21 cellular contexts compared by ENCODE assay signal in genomic region chr4:53932784-53933183, GRCh38.
DNase-seq lines count a peak whose midpoint lies in the region; ATAC-seq and TF ChIP-seq lines count a peak whose summit lies in the region.
"Had no signal": no experiment of that assay in that cellular context is flagged by ENCODE, and none has a peak within 500 bp of the region (broad histone marks: within the 10 kb centered on the region; RNA-seq: fewer than 3 reads in every experiment).

No MANE protein-coding gene starts in this region.

- no peaks in the 10 kb centered on the region for H3K36me3 Mint-ChIP-seq in activated CD8-positive, alpha-beta memory T cell treated with anti-CD3 and anti-CD28 coated beads, Interleukin-2, amount 10 ng/mL, durations not matched to agents 7 days and 5 days

- DNase-seq in AG04449 (ENCODE audit: low read depth, low spot score) (peak; percentile 99), HFF-Myc (ENCODE audit: extremely low read depth, low read depth) (peak; percentile 74), astrocyte of the spinal cord (ENCODE audit: low read depth, low spot score) (peak; percentile 97), fibroblast of the aortic adventitia (ENCODE audit: low read depth) (peak; percentile 100), NCI-H82 treated with DMSO at 0.1 percent for 48 hours (lab: John Stamatoyannopoulos, UW; ENCODE audit: unreplicated experiment) (no peak), iPS-NIHi11 (ENCODE audit: low spot score) (no peak), left colon (no peak)
- DNase-seq in activated CD8-positive, alpha-beta memory T cell treated with anti-CD3 and anti-CD28 coated beads, Interleukin-2, amount 10 ng/mL, durations not matched to agents 7 days and 5 days: no peak
- DNase-seq: ACHN; activated CD4-positive, alpha-beta T cell treated with anti-CD3 and anti-CD28 coated beads, Interleukin-2, amount 50 U/mL, for 1 hour; activated T-cell treated with anti-CD3 and anti-CD28 coated beads, Interleukin-2, amount 50 U/mL, for 24 hours; erythroblast; hypothalamus; MM.1S; NCI-H2081; NCI-H524; stimulated activated CD4-positive, alpha-beta T cell treated with anti-CD3 and anti-CD28 coated beads, Interleukin-12 subunit alpha, Interleukin-12 subunit beta, amount 100 ng/mL, for 4 hours had no signal

- intact Hi-C loops in left colon (cut with DNase I, micrococcal nuclease): no loop called here

- no peak overlapping the region for H3K27ac Mint-ChIP-seq in activated CD8-positive, alpha-beta memory T cell treated with anti-CD3 and anti-CD28 coated beads, Interleukin-2, amount 10 ng/mL, durations not matched to agents 7 days and 5 days
- H3K27ac Mint-ChIP-seq: activated naive CD8-positive, alpha-beta T cell; activated T-cell treated with anti-CD3 and anti-CD28 coated beads, Interleukin-2, amount 50 U/mL, for 24 hours; stimulated activated naive CD8-positive, alpha-beta T cell treated with anti-CD3 and anti-CD28 coated beads, Interleukin-15, Interleukin-2, amounts not matched to agents 100 ng/mL and 50 ng/mL, for 24 hours had no signal

- H3K4me3 ChIP-seq in AG04449 (ENCODE audit: low read depth, low read length) (no peak overlapping the region), HFF-Myc (replicated peaks; ENCODE audit: low read depth, low read length) (no peak overlapping the region), astrocyte of the spinal cord (ENCODE audit: low read depth, low read length) (no peak overlapping the region), fibroblast of the aortic adventitia (ENCODE audit: low read depth, low read length) (no peak overlapping the region)
- H3K4me3 ChIP-seq: SK-N-MC had no signal

- in situ Hi-C loops in astrocyte of the spinal cord (cut with HindIII; ENCODE audit: low sequenced_read_pairs): no loop called here

- CTCF ChIA-PET in AG04449 (lab: Yijun Ruan, JAX): interaction anchor here (0.8 to 8.9 kb wide), 11 partner anchors 10 to 917 kb away, joined by 3 to 121 read pairs (median 31); no protein-coding TSS in a partner anchor
- CTCF ChIA-PET in activated CD8-positive, alpha-beta memory T cell treated with anti-CD3 and anti-CD28 coated beads, Interleukin-2, amount 10 ng/mL, durations not matched to agents 7 days and 5 days (lab: Charles Lee): interaction anchor here (5.8 kb wide), 1 partner anchor 301 kb away, joined by 68 read pairs; no protein-coding TSS in a partner anchor

- no peaks in the 10 kb centered on the region for H3K4me1 Mint-ChIP-seq in activated CD8-positive, alpha-beta memory T cell treated with anti-CD3 and anti-CD28 coated beads, Interleukin-2, amount 10 ng/mL, durations not matched to agents 7 days and 5 days

- peaks cover 5% of the 10 kb centered on the region for H3K27me3 Mint-ChIP-seq in activated CD8-positive, alpha-beta memory T cell treated with anti-CD3 and anti-CD28 coated beads, Interleukin-2, amount 10 ng/mL, durations not matched to agents 7 days and 5 days
- H3K27me3 Mint-ChIP-seq: activated T-cell treated with anti-CD3 and anti-CD28 coated beads, Interleukin-2, amount 50 U/mL, for 24 hours had no signal

- H3K9me3 Mint-ChIP-seq in activated CD8-positive, alpha-beta memory T cell treated with anti-CD3 and anti-CD28 coated beads, Interleukin-2, amount 10 ng/mL, durations not matched to agents 7 days and 5 days (ENCODE audit: low read depth): peaks cover under 1% of the 10 kb centered on the region
- H3K9me3 Mint-ChIP-seq: activated T-cell treated with anti-CD3 and anti-CD28 coated beads, Interleukin-2, amount 50 U/mL, for 24 hours; stimulated activated naive CD8-positive, alpha-beta T cell treated with anti-CD3 and anti-CD28 coated beads, Interleukin-15, Interleukin-2, amounts not matched to agents 100 ng/mL and 50 ng/mL, for 24 hours had no signal

- H3K4me3 Mint-ChIP-seq in activated CD8-positive, alpha-beta memory T cell treated with anti-CD3 and anti-CD28 coated beads, Interleukin-2, amount 10 ng/mL, durations not matched to agents 7 days and 5 days: no peak overlapping the region
- H3K4me3 Mint-ChIP-seq: activated naive CD8-positive, alpha-beta T cell; activated T-cell treated with anti-CD3 and anti-CD28 coated beads, Interleukin-2, amount 50 U/mL, for 24 hours; stimulated activated naive CD8-positive, alpha-beta T cell treated with anti-CD3 and anti-CD28 coated beads, Interleukin-15, Interleukin-2, amounts not matched to agents 100 ng/mL and 50 ng/mL, for 24 hours had no signal

- ATAC-seq in activated CD8-positive, alpha-beta memory T cell treated with anti-CD3 and anti-CD28 coated beads, Interleukin-2, amount 10 ng/mL, durations not matched to agents 7 days and 5 days: no peak
- no peak for ATAC-seq in left colon
- ATAC-seq: left lobe of liver had no signal

- POLR2A ChIA-PET in AG04449 (lab: Yijun Ruan, JAX): interaction anchor here (1.6 kb wide), 2 partner anchors 24 to 299 kb away, joined by 3 to 4 read pairs; no protein-coding TSS in a partner anchor

- no peak for TF ChIP-seq CTCF in AG04449 (IDR thresholded peaks at IDR 0.05; ENCODE audit: insufficient read depth, low read length, missing control alignments)
- TF ChIP-seq CTCF in HFF-Myc (IDR thresholded peaks at IDR 0.05; ENCODE audit: low read depth, low read length, missing control alignments): no peak
- no peak for TF ChIP-seq CTCF in astrocyte of the spinal cord (IDR thresholded peaks at IDR 0.05; ENCODE audit: low read depth, low read length)
- no peak for TF ChIP-seq CTCF in fibroblast of the aortic adventitia (IDR thresholded peaks at IDR 0.05; ENCODE audit: insufficient read depth, low read length)

Comparison
In these comparisons a context has a peak if more than half of its experiments do, and no peak if none do; other contexts are left out.
1. DNase-seq: peak in AG04449 (single experiment), HFF-Myc (single experiment), astrocyte of the spinal cord (single experiment) and fibroblast of the aortic adventitia (single experiment); none in activated CD8-positive, alpha-beta memory T cell treated with anti-CD3 and anti-CD28 coated beads, Interleukin-2, amount 10 ng/mL, durations not matched to agents 7 days and 5 days (single experiment), NCI-H82 treated with DMSO at 0.1 percent for 48 hours (single experiment), iPS-NIHi11 (single experiment) and left colon (0 of 2).